Comparison of ENCODE assay signal across 13 cellular contexts in the genomic region with DNA sequence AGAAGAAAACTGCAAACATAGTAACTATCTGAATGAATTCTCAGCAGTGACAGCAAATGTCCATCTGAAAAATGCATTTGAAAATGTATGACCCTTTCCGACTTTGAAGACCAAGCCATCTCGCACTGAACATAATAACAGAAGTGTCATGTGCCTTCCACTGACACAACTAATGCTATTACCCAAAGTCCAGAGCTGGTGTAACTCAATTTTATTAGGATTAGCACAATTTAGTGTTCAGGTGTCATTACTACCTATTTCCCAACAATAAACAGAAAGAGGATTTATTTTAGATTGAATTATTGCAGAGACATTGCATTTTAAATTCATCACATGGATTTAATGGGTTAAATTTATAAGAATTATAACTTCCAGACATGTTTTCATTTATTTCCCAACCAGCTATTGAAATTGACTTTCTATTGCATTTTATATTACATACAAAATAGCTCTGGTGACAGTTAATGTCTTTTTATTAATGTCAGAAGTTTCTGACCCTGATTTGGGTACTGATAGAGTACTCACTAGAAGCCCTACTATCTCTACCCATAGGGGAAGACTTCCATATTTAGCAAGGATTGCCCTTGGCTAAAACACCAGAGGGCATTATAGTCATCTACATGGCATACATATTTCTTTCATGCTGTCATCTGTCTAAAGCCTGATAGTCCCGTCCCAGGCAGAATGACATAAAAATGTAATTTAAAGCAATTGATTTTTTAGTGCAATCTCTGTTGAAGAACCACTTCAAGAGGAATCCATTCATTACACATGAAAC. TPM values are rescaled to one million over a fixed set of nuclear protein-coding genes. Genes with fewer than 3 reads are reported as not detected.
A peak's percentile ranks its signal among the peaks of the same experiment; 100 is the strongest.
DNase-seq lines count a peak whose midpoint lies in the region; ATAC-seq, FAIRE-seq and TF ChIP-seq lines count a peak whose summit lies in the region.
"Had no signal": no experiment of that assay in that cellular context is flagged by ENCODE, and none has a peak within 500 bp of the region (broad histone marks: within the 10 kb centered on the region; RNA-seq: fewer than 3 reads in every experiment).

No MANE protein-coding gene starts in this region.

- CTCF ChIA-PET in activated CD4-positive, alpha-beta memory T cell treated with anti-CD3 and anti-CD28 coated beads for 36 hours (lab: Charles Lee), result no interaction called here

- POLR2A ChIA-PET in activated CD4-positive, alpha-beta memory T cell treated with anti-CD3 and anti-CD28 coated beads for 36 hours (lab: Charles Lee), result no interaction called here

- FAIRE-seq in small intestine (lab: Jason Lieb, UNC), result no peak
- FAIRE-seq: endometrium had no signal

- peaks cover 2% of the 10 kb centered on the region for H3K27me3 Mint-ChIP-seq in activated CD4-positive, alpha-beta memory T cell treated with anti-CD3 and anti-CD28 coated beads for 36 hours

- no peak overlapping the region for H3K4me3 ChIP-seq in heart right ventricle
- H3K4me3 ChIP-seq in small intestine (ENCODE audit: low read depth in 1 of 2, low read length in 2 of 2), result no peak overlapping the region
- H3K4me3 ChIP-seq: BLaER1, uterus had no signal

- peaks cover 11% of the 10 kb centered on the region for H3K9me3 Mint-ChIP-seq in activated CD4-positive, alpha-beta memory T cell treated with anti-CD3 and anti-CD28 coated beads for 36 hours

- peak in 7 of 8 donors; percentile 47 to 95 (median 78) for ATAC-seq in heart right ventricle
- no peak for ATAC-seq in Right ventricle myocardium inferior

- H3K4me3 Mint-ChIP-seq in activated CD4-positive, alpha-beta memory T cell treated with anti-CD3 and anti-CD28 coated beads for 36 hours, result no peak overlapping the region
- H3K4me3 Mint-ChIP-seq: nephron progenitor cell had no signal

- H3K36me3 Mint-ChIP-seq in activated CD4-positive, alpha-beta memory T cell treated with anti-CD3 and anti-CD28 coated beads for 36 hours, result peaks cover 7% of the 10 kb centered on the region

- WGBS in heart right ventricle, 2 donors, result 66 to 67% methylated on average over 3 of the region's 3 CpGs
- WGBS in small intestine, 3 donors, result 69 to 77% (median 71%) methylated on average over 3 of the region's 3 CpGs

- H3K27ac Mint-ChIP-seq in activated CD4-positive, alpha-beta memory T cell treated with anti-CD3 and anti-CD28 coated beads for 36 hours, result no peak overlapping the region
- H3K27ac Mint-ChIP-seq: nephron progenitor cell had no signal

- TF ChIP-seq CTCF in heart right ventricle (IDR thresholded peaks at IDR 0.05), result peak in 3 of 9 donors; percentile 12 to 22 (median 20)

- intact Hi-C loops in heart right ventricle (cut with DNase I) (loop anchor here in 1 of 10 donors (10.0 kb wide), 1 partner anchor 120 kb away; no protein-coding TSS in a partner anchor), Right ventricle myocardium inferior (cut with DNase I) (no loop called here)
- intact Hi-C loops in activated CD4-positive, alpha-beta memory T cell treated with anti-CD3 and anti-CD28 coated beads for 36 hours (cut with micrococcal nuclease), result no loop called here

- peak overlapping the region in 4 of 10 donors; percentile 20 to 30 (median 22) for H3K27ac ChIP-seq in heart right ventricle
- no peak overlapping the region for H3K27ac ChIP-seq in small intestine (ENCODE audit: low read depth in 1 of 2, low read length in 1 of 2)
- H3K27ac ChIP-seq: BLaER1, uterus had no signal

- H3K36me3 ChIP-seq in heart right ventricle, result no peaks in the 10 kb centered on the region
- H3K36me3 ChIP-seq in small intestine (ENCODE audit: control insufficient read depth in 2 of 2, insufficient read depth in 2 of 2, low read length in 2 of 2), result no peaks in the 10 kb centered on the region
- H3K36me3 ChIP-seq: BLaER1, uterus had no signal

- H3K9me3 ChIP-seq in heart right ventricle, result peaks cover 0 to 17% (median 10%) of the 10 kb centered on the region in 11 donors
- H3K9me3 ChIP-seq in small intestine (ENCODE audit: control insufficient read depth, low read depth), result no peaks in the 10 kb centered on the region

- H3K27me3 ChIP-seq in heart right ventricle, result no peaks in the 10 kb centered on the region
- no peaks in the 10 kb centered on the region for H3K27me3 ChIP-seq in small intestine (ENCODE audit: control insufficient read depth in 2 of 2, insufficient read depth in 2 of 2, low read length in 2 of 2)
- H3K27me3 ChIP-seq: BLaER1, uterus had no signal

- DNase-seq in heart right ventricle (no peak), Right ventricle myocardium inferior (ENCODE audit: missing footprints) (no peak), NCI-H69 (lab: John Stamatoyannopoulos, UW) (peak; percentile 30), dedifferentiated amniotic fluid mesenchymal stem cell (ENCODE audit: extremely low spot score) (peak; percentile 55), small intestine (peak; percentile 35), GM19240 (ENCODE audit: insufficient read length, low spot score) (no peak), GDM1 (lab: John Stamatoyannopoulos, UW) (no peak)
- DNase-seq in activated CD4-positive, alpha-beta memory T cell treated with anti-CD3 and anti-CD28 coated beads for 36 hours, result no peak
- DNase-seq: NCI-H1930, nephron progenitor cell, uterus had no signal

- H3K4me1 Mint-ChIP-seq in activated CD4-positive, alpha-beta memory T cell treated with anti-CD3 and anti-CD28 coated beads for 36 hours (ENCODE audit: low read depth), result no peaks in the 10 kb centered on the region

- H3K4me1 ChIP-seq in heart right ventricle (peaks cover 0 to 19% (median 0%) of the 10 kb centered on the region in 9 donors), small intestine (ENCODE audit: control insufficient read depth in 2 of 2, insufficient read depth in 1 of 2, low read depth in 1 of 2, low read length in 1 of 2) (peaks cover 0 to 2% of the 10 kb centered on the region in 2 donors)
- H3K4me1 ChIP-seq: uterus had no signal

RNA-seq across cellular contexts. Expression of a gene that starts 7.0 kb away (rescaled TPM):
- total RNA-seq in heart right ventricle (10 to 100 TPM; 15.2 to 35.5 (median 19.3) TPM), Right ventricle myocardium inferior (17.7 TPM)
- polyA plus RNA-seq in heart right ventricle (10 to 100 TPM; 19.1 to 27.7 TPM), small intestine (10 to 100 TPM; 41.0 to 68.7 (median 41.6) TPM)
- 10 to 100 TPM; 53.8 to 55.4 TPM for total RNA-seq in activated CD4-positive, alpha-beta memory T cell treated with anti-CD3 and anti-CD28 coated beads for 36 hours

Comparison
In these comparisons a context has a peak if more than half of its experiments do, and no peak if none do; other contexts are left out.
1. DNase-seq: peak in NCI-H69 (single experiment), dedifferentiated amniotic fluid mesenchymal stem cell (single experiment) and small intestine (single experiment); none in heart right ventricle (0 of 2), Right ventricle myocardium inferior (single experiment), GM19240 (single experiment), activated CD4-positive, alpha-beta memory T cell treated with anti-CD3 and anti-CD28 coated beads for 36 hours (single experiment) and GDM1 (single experiment).